In the genomic region with DNA sequence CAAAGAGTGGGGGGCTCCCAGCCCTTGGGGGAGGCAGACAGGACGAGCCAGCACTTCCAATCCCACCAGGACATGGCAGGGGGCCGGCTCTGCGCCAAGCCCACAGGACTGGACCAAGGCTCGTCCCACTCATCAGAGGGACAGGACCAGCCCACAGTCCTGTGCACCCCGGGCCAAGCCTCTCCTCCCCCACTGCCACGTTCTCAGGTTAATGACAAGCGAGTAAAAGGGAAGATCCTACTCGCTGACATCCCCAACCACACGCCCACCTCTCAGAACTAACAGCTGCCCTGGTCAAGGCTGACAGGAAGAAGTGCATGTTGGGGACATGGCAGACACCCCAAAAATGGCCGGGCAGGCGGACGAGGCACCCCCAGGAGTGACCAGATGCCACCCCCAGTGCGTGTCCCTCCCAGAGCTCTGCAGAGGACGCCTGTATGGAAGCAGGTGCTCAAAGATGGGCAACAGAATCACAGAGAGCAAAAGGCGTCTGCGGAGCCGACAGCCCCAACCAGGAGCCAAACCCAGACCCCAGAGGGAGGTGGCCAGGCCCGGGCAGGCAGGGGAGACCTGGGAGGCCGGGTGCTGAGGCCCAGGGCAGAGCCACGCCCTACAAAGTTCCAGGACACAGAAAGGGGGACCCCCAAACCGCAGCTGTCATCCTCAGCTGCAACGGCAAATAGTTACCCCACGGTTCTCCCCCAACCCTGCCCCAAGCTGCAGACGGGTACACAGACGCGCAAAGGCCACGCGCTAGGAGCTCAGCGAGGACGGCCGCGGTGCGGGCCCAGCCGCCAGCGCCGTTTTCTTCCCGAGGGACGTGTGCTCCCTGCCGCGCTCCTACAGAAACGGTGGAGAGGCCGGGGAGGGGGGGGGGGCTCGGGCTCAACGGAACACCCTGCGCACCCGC, we compare ENCODE assay signal across 8 cellular contexts.
DNase-seq lines count a peak whose midpoint lies in the region.

No MANE protein-coding gene starts in this region.

- DNase-seq in NCI-H2171 treated with DMSO at 0.1 percent for 48 hours (lab: John Stamatoyannopoulos, UW), result peak; percentile 1
- no peak for DNase-seq in NCI-H2171 (lab: John Stamatoyannopoulos, UW)
- DNase-seq in NOMO-1 treated with DMSO at 0.1 percent for 48 hours (lab: John Stamatoyannopoulos, UW; ENCODE audit: unreplicated experiment), result peak; percentile 22
- peak; percentile 37 to 45 for DNase-seq in T47D (ENCODE audit: low read depth in 1 of 2, low spot score in 1 of 2)
- DNase-seq in kidney tubule cell (ENCODE audit: low spot score), result peak; percentile 14
- no peak for DNase-seq in NCI-H526 treated with DMSO at 0.1 percent for 48 hours (lab: John Stamatoyannopoulos, UW)
- no peak for DNase-seq in NCI-H1092 treated with DMSO at 0.1 percent for 48 hours (lab: John Stamatoyannopoulos, UW)

- H3K36me3 ChIP-seq in subcutaneous abdominal adipose tissue (ENCODE audit: control insufficient read depth in 5 of 5, insufficient read depth in 5 of 5, low read length in 5 of 5), result peaks cover 0 to 10% (median 4%) of the 10 kb centered on the region in 5 donors

- no peaks in the 10 kb centered on the region for H3K27me3 ChIP-seq in subcutaneous abdominal adipose tissue (ENCODE audit: control insufficient read depth in 5 of 5, insufficient read depth in 4 of 5, low read length in 5 of 5)

- H3K27ac ChIP-seq in subcutaneous abdominal adipose tissue (ENCODE audit: low read depth, low read length), result peak overlapping the region; percentile 76

- peaks cover 20 to 77% (median 71%) of the 10 kb centered on the region in 5 donors for H3K4me1 ChIP-seq in subcutaneous abdominal adipose tissue (ENCODE audit: control insufficient read depth in 5 of 5, insufficient read depth in 5 of 5, low read length in 5 of 5)

- H3K4me3 ChIP-seq in subcutaneous abdominal adipose tissue (ENCODE audit: low read depth in 1 of 5, low read length in 5 of 5), result peak overlapping the region in 4 of 5 donors; percentile 73 to 82 (median 78)

- peak overlapping the region; percentile 8 to 83 (median 81) for H3K9ac ChIP-seq in subcutaneous abdominal adipose tissue (ENCODE audit: low read length in 5 of 5)

- in situ Hi-C loops in T47D (cut with HindIII; ENCODE audit: low pct_unique_long_range_greater_than_20kb, low sequenced_read_pairs), result no loop called here

- peaks cover 0 to 2% (median 0%) of the 10 kb centered on the region in 5 donors for H3K9me3 ChIP-seq in subcutaneous abdominal adipose tissue (ENCODE audit: control insufficient read depth in 5 of 5, low read length in 5 of 5)

Comparison
In these comparisons a context has a peak if more than half of its experiments do, and no peak if none do; other contexts are left out.
1. DNase-seq: peak in NCI-H2171 treated with DMSO at 0.1 percent for 48 hours (single experiment), NOMO-1 treated with DMSO at 0.1 percent for 48 hours (single experiment), T47D (2 of 2) and kidney tubule cell (single experiment); none in NCI-H2171 (single experiment), NCI-H526 treated with DMSO at 0.1 percent for 48 hours (single experiment) and NCI-H1092 treated with DMSO at 0.1 percent for 48 hours (single experiment).